Comparison of ENCODE assay signal across 23 cellular contexts in the genomic region with DNA sequence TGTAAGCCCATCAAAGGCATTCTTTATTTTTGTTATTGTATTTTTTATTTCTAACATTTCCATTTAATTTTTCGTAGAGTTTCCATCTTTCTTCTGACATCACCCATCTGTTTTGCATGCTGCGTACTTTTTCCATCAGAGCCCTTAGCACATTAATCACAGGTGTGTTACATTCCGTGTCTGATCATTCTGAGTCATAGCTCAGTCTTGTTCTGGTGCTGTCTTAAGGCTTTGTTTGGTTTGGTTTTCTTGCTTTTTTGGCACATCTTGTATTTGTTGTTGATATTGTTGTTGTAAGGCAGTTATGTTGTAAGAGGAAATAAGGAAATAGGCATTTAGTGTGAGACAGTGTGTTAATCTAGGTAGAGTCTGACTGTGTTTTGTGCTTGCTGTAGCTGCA.
"Had no signal": no experiment of that assay in that cellular context is flagged by ENCODE, and none has a peak within 500 bp of the region (broad histone marks: within the 10 kb centered on the region; RNA-seq: fewer than 3 reads in every experiment).

No MANE protein-coding gene starts in this region.

- H3K4me1 ChIP-seq: colonic mucosa, gastroesophageal sphincter, heart left ventricle, lower lobe of right lung, pancreas, right atrium auricular region, sigmoid colon, tibial nerve, upper lobe of right lung, uterus had no signal

- H3K79me2 ChIP-seq: hepatocyte had no signal

- H3K27ac ChIP-seq: colonic mucosa, gastroesophageal sphincter, heart left ventricle, hepatocyte, lower lobe of right lung, neutrophil, pancreas, right atrium auricular region, sigmoid colon, thoracic aorta, tibial nerve, upper lobe of right lung, uterus had no signal

- H3K27me3 ChIP-seq: colonic mucosa, gastroesophageal sphincter, hepatocyte, neutrophil, right atrium auricular region, sigmoid colon, tibial nerve, upper lobe of right lung, uterus had no signal

- ATAC-seq: gastroesophageal sphincter; heart left ventricle; left ventricle myocardium superior; lower lobe of right lung; natural killer cell treated with Interleukin-12 subunit alpha and Interleukin-12 subunit beta and Interleukin-15 and Interleukin-18, amount 100 ng/mL, for 72 hours; pancreas; stimulated activated effector memory CD8-positive, alpha-beta T cell treated with anti-CD3 and anti-CD28 coated beads, Interleukin-12 subunit alpha, Interleukin-12 subunit beta, amount 100 ng/mL, for 72 hours; stimulated activated naive CD8-positive, alpha-beta T cell treated with anti-CD3 and anti-CD28 coated beads, Interleukin-15, Interleukin-2, amounts not matched to agents 100 U/mL and 50 U/mL, for 24 hours; upper lobe of right lung had no signal

- H3K36me3 ChIP-seq: colonic mucosa, gastroesophageal sphincter, heart left ventricle, lower lobe of right lung, neutrophil, pancreas, right atrium auricular region, sigmoid colon, thoracic aorta, tibial nerve, upper lobe of right lung, uterus had no signal

- DNase-seq: colonic mucosa; effector CD8-positive, alpha-beta T cell; endodermal cell; foreskin fibroblast; heart left ventricle; left ventricle myocardium superior; lower lobe of right lung; naive B cell; pancreas; sigmoid colon; stimulated activated CD4-positive, alpha-beta T cell treated with anti-CD3 and anti-CD28 coated beads, Interleukin-2, amount 100 ng/mL, for 24 hours; stimulated activated CD4-positive, alpha-beta T cell treated with anti-CD3 and anti-CD28 coated beads, Interleukin-4, amount 100 ng/mL, for 24 hours; stimulated activated naive CD8-positive, alpha-beta T cell treated with anti-CD3 and anti-CD28 coated beads, Interleukin-15, Interleukin-2, amounts not matched to agents 100 U/mL and 50 U/mL, for 24 hours; upper lobe of right lung; uterus had no signal

- H3K9me3 ChIP-seq: colonic mucosa, gastroesophageal sphincter, lower lobe of right lung, neutrophil, pancreas, sigmoid colon, thoracic aorta, upper lobe of right lung, uterus had no signal

- H3K4me3 ChIP-seq: colonic mucosa, gastroesophageal sphincter, heart left ventricle, hepatocyte, lower lobe of right lung, pancreas, right atrium auricular region, sigmoid colon, thoracic aorta, tibial nerve, upper lobe of right lung, uterus had no signal

- H2AFZ ChIP-seq: hepatocyte had no signal

- H3K4me2 ChIP-seq: hepatocyte had no signal

- FAIRE-seq: pancreas had no signal
